Comparison of ENCODE assay signal across 7 cellular contexts in genomic region chr10:35448687-35449662, GRCh38.
DNase-seq lines count a peak whose midpoint lies in the region; ATAC-seq lines count a peak whose summit lies in the region.

No MANE protein-coding gene starts in this region.

- peak; percentile 14 for DNase-seq in LoVo (ENCODE audit: low spot score)
- peak; percentile 36 for DNase-seq in hepatic stellate cell (ENCODE audit: low spot score)
- no peak for DNase-seq in activated effector memory CD4-positive, alpha-beta T cell treated with Interleukin-2 at 50 U/mL for 16 hours
- DNase-seq in KG1 (lab: John Stamatoyannopoulos, UW): no peak
- no peak for DNase-seq in MV-4-11 (lab: John Stamatoyannopoulos, UW)

- ATAC-seq in activated T-helper 17 cell treated with anti-CD3 and anti-CD28 coated beads, Interleukin-2, amount 50 U/mL, for 72 hours (replicated peaks): no peak
- ATAC-seq in stimulated activated memory B cell treated with anti-CD40 and anti-IgM and Interleukin-4, amounts not matched to agents 10 μg/mL and 1 μg/mL and 100 μg/mL, for 72 hours: no peak

- peaks cover 61% of the 10 kb centered on the region for H3K4me1 Mint-ChIP-seq in activated T-helper 17 cell treated with anti-CD3 and anti-CD28 coated beads, Interleukin-2, amount 50 U/mL, for 72 hours
- peaks cover 69% of the 10 kb centered on the region for H3K4me1 Mint-ChIP-seq in stimulated activated memory B cell treated with anti-CD40 and anti-IgM and Interleukin-4, amounts not matched to agents 10 μg/mL and 1 μg/mL and 100 μg/mL, for 72 hours

- H3K36me3 Mint-ChIP-seq in activated T-helper 17 cell treated with anti-CD3 and anti-CD28 coated beads, Interleukin-2, amount 50 U/mL, for 72 hours (ENCODE audit: low read depth): no peaks in the 10 kb centered on the region
- peaks cover 13% of the 10 kb centered on the region for H3K36me3 Mint-ChIP-seq in stimulated activated memory B cell treated with anti-CD40 and anti-IgM and Interleukin-4, amounts not matched to agents 10 μg/mL and 1 μg/mL and 100 μg/mL, for 72 hours

- peaks cover 8% of the 10 kb centered on the region for H3K9me3 Mint-ChIP-seq in activated T-helper 17 cell treated with anti-CD3 and anti-CD28 coated beads, Interleukin-2, amount 50 U/mL, for 72 hours
- H3K9me3 Mint-ChIP-seq in stimulated activated memory B cell treated with anti-CD40 and anti-IgM and Interleukin-4, amounts not matched to agents 10 μg/mL and 1 μg/mL and 100 μg/mL, for 72 hours: peaks cover 10% of the 10 kb centered on the region

- H3K27ac Mint-ChIP-seq in activated T-helper 17 cell treated with anti-CD3 and anti-CD28 coated beads, Interleukin-2, amount 50 U/mL, for 72 hours: peak overlapping the region; percentile 96
- peak overlapping the region; percentile 62 for H3K27ac Mint-ChIP-seq in stimulated activated memory B cell treated with anti-CD40 and anti-IgM and Interleukin-4, amounts not matched to agents 10 μg/mL and 1 μg/mL and 100 μg/mL, for 72 hours

- no peaks in the 10 kb centered on the region for H3K27me3 Mint-ChIP-seq in activated T-helper 17 cell treated with anti-CD3 and anti-CD28 coated beads, Interleukin-2, amount 50 U/mL, for 72 hours
- no peaks in the 10 kb centered on the region for H3K27me3 Mint-ChIP-seq in stimulated activated memory B cell treated with anti-CD40 and anti-IgM and Interleukin-4, amounts not matched to agents 10 μg/mL and 1 μg/mL and 100 μg/mL, for 72 hours

- H3K4me3 Mint-ChIP-seq in activated T-helper 17 cell treated with anti-CD3 and anti-CD28 coated beads, Interleukin-2, amount 50 U/mL, for 72 hours: peak overlapping the region; percentile 87
- H3K4me3 Mint-ChIP-seq in stimulated activated memory B cell treated with anti-CD40 and anti-IgM and Interleukin-4, amounts not matched to agents 10 μg/mL and 1 μg/mL and 100 μg/mL, for 72 hours: no peak overlapping the region

Comparison
In these comparisons a context has a peak if more than half of its experiments do, and no peak if none do; other contexts are left out.
1. DNase-seq: peak in LoVo (single experiment) and hepatic stellate cell (single experiment); none in activated effector memory CD4-positive, alpha-beta T cell treated with Interleukin-2 at 50 U/mL for 16 hours (single experiment), KG1 (single experiment) and MV-4-11 (single experiment).